ENCODE assay signal across 1 cellular context in the genomic region with DNA sequence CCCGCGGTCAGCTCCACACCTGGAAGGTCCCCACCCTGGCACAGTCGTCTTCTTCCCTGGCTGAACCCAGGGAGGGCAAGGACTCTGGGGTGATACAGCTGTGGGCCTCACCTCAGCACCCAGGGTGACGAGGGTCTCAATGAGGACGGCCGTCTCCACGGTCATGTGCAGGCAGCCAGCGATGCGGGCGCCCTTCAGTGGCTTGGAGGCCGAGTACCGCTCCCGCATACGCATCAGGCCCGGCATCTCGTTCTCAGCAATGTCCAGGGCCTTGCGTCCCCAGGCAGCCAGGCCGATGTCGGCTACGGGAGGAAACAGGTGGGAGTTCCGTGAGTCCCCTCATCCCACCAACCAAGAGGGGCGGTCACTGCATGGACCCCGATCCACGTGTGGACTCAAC.
TF ChIP-seq lines count a peak whose summit lies in the region.

No MANE protein-coding gene starts in this region.

TF ChIP-seq in HepG2, 621 proteins besides CTCF, POLR2A, EP300 and RAD21 (continued from another document):
- TF ChIP-seq, protein P1, sequence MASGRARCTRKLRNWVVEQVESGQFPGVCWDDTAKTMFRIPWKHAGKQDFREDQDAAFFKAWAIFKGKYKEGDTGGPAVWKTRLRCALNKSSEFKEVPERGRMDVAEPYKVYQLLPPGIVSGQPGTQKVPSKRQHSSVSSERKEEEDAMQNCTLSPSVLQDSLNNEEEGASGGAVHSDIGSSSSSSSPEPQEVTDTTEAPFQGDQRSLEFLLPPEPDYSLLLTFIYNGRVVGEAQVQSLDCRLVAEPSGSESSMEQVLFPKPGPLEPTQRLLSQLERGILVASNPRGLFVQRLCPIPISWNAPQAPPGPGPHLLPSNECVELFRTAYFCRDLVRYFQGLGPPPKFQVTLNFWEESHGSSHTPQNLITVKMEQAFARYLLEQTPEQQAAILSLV (CRISPR knock-in tag; IDR thresholded peaks at IDR 0.05; ENCODE audit: borderline replicate concordance), result no peak
- TF ChIP-seq ZNF235 (CRISPR knock-in tag; IDR thresholded peaks at IDR 0.05; ENCODE audit: borderline replicate concordance) (no peak), MIXL1 (CRISPR knock-in tag; IDR thresholded peaks at IDR 0.05) (no peak), CREB1 (IDR thresholded peaks at IDR 0.05) (no peak), CREB1 (CRISPR knock-in tag; IDR thresholded peaks at IDR 0.05) (no peak), SRSF1 (optimal IDR thresholded peaks at IDR 0.05; ENCODE audit: low read depth, low read length) (no peak), THYN1 (CRISPR knock-in tag; IDR thresholded peaks at IDR 0.05; ENCODE audit: borderline replicate concordance, low read depth) (no peak), TEAD2 (CRISPR knock-in tag; IDR thresholded peaks at IDR 0.05) (no peak), NRL (CRISPR knock-in tag; IDR thresholded peaks at IDR 0.05; ENCODE audit: borderline replicate concordance) (0 out of 2 replicates have a peak, but pooled peaks have one; percentile 52), TEAD3 (CRISPR knock-in tag; optimal IDR thresholded peaks at IDR 0.05; ENCODE audit: borderline replicate concordance) (no peak), BCL6 (CRISPR knock-in tag; IDR thresholded peaks at IDR 0.05) (no peak), HNRNPLL (IDR thresholded peaks at IDR 0.05; ENCODE audit: low read depth, low read length, poor library complexity, severe bottlenecking) (peak; percentile 25), SOX13 (IDR thresholded peaks at IDR 0.05) (no peak), SOX13 (CRISPR knock-in tag; conservative IDR thresholded peaks at IDR 0.05 in 1 of 2, IDR thresholded peaks at IDR 0.05 in 1 of 2) (no peak), NFE2L1 (CRISPR knock-in tag; IDR thresholded peaks at IDR 0.05; ENCODE audit: borderline replicate concordance) (no peak)
- TF ChIP-seq, protein P2, sequence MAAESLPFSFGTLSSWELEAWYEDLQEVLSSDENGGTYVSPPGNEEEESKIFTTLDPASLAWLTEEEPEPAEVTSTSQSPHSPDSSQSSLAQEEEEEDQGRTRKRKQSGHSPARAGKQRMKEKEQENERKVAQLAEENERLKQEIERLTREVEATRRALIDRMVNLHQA (CRISPR knock-in tag; IDR thresholded peaks at IDR 0.05), result no peak
- TF ChIP-seq, protein P3, sequence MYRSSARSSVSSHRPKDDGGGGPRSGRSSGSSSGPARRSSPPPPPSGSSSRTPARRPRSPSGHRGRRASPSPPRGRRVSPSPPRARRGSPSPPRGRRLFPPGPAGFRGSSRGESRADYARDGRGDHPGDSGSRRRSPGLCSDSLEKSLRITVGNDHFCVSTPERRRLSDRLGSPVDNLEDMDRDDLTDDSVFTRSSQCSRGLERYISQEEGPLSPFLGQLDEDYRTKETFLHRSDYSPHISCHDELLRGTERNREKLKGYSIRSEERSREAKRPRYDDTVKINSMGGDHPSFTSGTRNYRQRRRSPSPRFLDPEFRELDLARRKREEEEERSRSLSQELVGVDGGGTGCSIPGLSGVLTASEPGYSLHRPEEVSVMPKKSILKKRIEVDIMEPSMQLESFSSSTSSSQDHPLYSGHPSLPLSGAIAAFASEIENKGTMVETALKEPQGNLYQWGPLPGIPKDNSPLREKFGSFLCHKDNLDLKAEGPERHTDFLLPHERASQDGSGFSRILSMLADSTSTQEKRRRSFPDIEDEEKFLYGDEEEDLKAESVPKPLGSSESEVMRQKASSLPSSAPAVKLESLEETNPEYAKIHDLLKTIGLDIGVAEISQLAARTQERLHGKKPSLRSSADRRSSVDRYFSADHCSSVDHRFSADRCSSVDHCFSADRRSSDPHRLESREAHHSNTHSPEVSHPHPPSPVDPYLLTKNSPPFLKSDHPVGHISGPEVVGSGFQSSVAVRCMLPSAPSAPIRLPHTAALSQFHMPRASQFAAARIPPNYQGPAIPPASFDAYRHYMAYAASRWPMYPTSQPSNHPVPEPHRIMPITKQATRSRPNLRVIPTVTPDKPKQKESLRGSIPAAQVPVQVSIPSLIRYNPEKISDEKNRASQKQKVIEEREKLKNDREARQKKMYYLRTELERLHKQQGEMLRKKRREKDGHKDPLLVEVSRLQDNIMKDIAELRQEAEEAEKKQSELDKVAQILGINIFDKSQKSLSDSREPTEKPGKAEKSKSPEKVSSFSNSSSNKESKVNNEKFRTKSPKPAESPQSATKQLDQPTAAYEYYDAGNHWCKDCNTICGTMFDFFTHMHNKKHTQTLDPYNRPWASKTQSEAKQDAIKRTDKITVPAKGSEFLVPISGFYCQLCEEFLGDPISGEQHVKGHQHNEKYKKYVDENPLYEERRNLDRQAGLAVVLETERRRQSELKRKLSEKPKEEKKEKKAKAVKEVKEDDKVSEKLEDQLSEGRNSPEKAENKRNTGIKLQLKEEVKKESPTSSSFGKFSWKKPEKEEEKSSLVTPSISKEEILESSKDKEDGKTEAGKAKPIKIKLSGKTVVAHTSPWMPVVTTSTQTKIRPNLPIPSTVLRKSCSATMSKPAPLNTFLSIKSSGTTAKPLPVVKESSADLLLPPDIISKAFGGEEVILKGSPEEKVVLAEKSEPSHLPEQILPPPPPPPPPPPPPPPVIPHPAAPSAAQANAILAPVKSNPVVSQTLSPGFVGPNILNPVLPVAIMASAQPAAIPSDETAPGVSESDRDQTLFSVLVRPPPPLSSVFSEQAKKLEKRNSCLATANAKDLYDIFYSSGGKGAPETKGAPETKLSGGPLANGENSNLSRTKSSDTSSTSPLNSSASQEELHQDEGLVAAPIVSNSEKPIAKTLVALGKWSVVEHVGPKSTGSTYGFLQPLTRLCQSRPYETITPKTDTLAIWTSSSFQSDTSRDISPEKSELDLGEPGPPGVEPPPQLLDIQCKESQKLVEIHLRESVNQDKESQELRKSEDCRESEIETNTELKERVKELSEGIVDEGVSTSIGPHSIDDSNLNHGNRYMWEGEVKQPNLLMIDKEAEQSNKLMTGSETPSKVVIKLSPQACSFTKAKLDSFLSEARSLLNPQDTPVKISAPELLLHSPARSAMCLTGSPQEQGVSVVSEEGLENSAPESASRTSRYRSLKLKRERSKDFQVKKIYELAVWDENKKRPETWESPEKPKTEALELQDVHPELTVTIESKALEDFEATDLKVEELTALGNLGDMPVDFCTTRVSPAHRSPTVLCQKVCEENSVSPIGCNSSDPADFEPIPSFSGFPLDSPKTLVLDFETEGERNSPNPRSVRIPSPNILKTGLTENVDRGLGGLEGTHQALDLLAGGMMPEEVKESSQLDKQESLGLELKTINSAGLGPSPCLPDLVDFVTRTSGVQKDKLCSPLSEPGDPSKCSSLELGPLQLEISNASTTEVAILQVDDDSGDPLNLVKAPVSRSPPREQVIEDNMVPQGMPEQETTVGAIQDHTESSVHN (CRISPR knock-in tag; IDR thresholded peaks at IDR 0.05), result no peak
- TF ChIP-seq, protein P4, sequence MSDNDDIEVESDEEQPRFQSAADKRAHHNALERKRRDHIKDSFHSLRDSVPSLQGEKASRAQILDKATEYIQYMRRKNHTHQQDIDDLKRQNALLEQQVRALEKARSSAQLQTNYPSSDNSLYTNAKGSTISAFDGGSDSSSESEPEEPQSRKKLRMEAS (IDR thresholded peaks at IDR 0.05), result no peak
